8 cellular contexts compared by ENCODE assay signal in genomic region chr3:10437272-10437994, GRCh38.
DNase-seq lines count a peak whose midpoint lies in the region; ATAC-seq and TF ChIP-seq lines count a peak whose summit lies in the region.

No MANE protein-coding gene starts in this region.

- H3K4me1 Mint-ChIP-seq in activated naive CD4-positive, alpha-beta T cell treated with anti-CD3 and anti-CD28 coated beads, Interleukin-2, amount 50 U/mL, for 24 hours, result peaks cover 30% of the 10 kb centered on the region

- no peaks in the 10 kb centered on the region for H3K36me3 Mint-ChIP-seq in activated naive CD4-positive, alpha-beta T cell treated with anti-CD3 and anti-CD28 coated beads, Interleukin-2, amount 50 U/mL, for 24 hours

- peak overlapping the region; percentile 63 for H3K4me3 Mint-ChIP-seq in activated naive CD4-positive, alpha-beta T cell treated with anti-CD3 and anti-CD28 coated beads, Interleukin-2, amount 50 U/mL, for 24 hours

- peak; percentile 75 for ATAC-seq in GM18511 (IDR thresholded peaks at IDR 0.05; ENCODE audit: unreplicated experiment)
- no peak for ATAC-seq in GM21717 (IDR thresholded peaks at IDR 0.05; ENCODE audit: unreplicated experiment)
- no peak for ATAC-seq in HG03457 (IDR thresholded peaks at IDR 0.05; ENCODE audit: unreplicated experiment)
- ATAC-seq in HG03354 (IDR thresholded peaks at IDR 0.05; ENCODE audit: poor library complexity, severe bottlenecking, unreplicated experiment), result no peak

- H3K27me3 Mint-ChIP-seq in activated naive CD4-positive, alpha-beta T cell treated with anti-CD3 and anti-CD28 coated beads, Interleukin-2, amount 50 U/mL, for 24 hours, result no peaks in the 10 kb centered on the region

- peak; percentile 20 for DNase-seq in NB4 (ENCODE audit: low read depth)
- DNase-seq in renal cortical epithelial cell (ENCODE audit: low read depth), result peak; percentile 44
- no peak for DNase-seq in NCI-H446 (lab: John Stamatoyannopoulos, UW)

- peak overlapping the region; percentile 76 for H3K27ac Mint-ChIP-seq in activated naive CD4-positive, alpha-beta T cell treated with anti-CD3 and anti-CD28 coated beads, Interleukin-2, amount 50 U/mL, for 24 hours

- TF ChIP-seq CTCF in NB4 (IDR thresholded peaks at IDR 0.05; ENCODE audit: low read depth, low read length), result no peak

- no peaks in the 10 kb centered on the region for H3K9me3 Mint-ChIP-seq in activated naive CD4-positive, alpha-beta T cell treated with anti-CD3 and anti-CD28 coated beads, Interleukin-2, amount 50 U/mL, for 24 hours

- H3K4me3 ChIP-seq in NB4 (ENCODE audit: low read depth, low read length), result no peak overlapping the region

- TF ChIP-seq POLR2A in NB4 (IDR thresholded peaks at IDR 0.05; ENCODE audit: extremely low read depth, insufficient read length), result no peak

Comparison
In these comparisons a context has a peak if more than half of its experiments do, and no peak if none do; other contexts are left out.
1. DNase-seq: peak in NB4 (single experiment) and renal cortical epithelial cell (single experiment); none in NCI-H446 (0 of 2).